1 cellular context compared by ENCODE assay signal in the genomic region with DNA sequence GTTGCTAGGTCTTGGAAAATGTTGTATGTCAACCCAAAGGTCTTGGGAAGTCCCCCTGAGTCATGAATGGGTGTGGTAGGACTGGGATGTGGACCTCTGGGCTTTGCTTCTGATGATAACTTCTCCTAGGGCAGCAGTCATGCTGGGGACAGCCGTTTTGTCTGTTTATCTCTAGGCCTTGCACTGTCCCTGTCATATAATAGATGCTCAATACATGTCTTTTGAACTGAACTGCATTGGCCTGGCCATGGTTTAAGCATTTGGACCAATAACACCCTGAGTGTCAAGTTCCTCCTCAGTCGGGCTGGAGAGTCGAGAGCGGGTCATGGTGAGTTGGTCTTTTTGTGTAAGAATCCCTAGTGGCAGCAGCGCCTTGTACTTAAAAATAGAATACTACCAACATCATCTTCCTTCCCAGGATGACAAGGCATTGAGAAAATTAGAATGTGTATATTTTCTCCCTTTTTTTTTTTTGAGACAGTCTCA.
TF ChIP-seq lines count a peak whose summit lies in the region.

No MANE protein-coding gene starts in this region.

TF ChIP-seq in K562, 482 proteins besides CTCF, POLR2A, EP300 and RAD21 (continued from another document and continues in another):
- TF ChIP-seq, protein P1, sequence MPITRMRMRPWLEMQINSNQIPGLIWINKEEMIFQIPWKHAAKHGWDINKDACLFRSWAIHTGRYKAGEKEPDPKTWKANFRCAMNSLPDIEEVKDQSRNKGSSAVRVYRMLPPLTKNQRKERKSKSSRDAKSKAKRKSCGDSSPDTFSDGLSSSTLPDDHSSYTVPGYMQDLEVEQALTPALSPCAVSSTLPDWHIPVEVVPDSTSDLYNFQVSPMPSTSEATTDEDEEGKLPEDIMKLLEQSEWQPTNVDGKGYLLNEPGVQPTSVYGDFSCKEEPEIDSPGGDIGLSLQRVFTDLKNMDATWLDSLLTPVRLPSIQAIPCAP (CRISPR knock-in tag; IDR thresholded peaks at IDR 0.05; ENCODE audit: borderline replicate concordance) = no peak
- TF ChIP-seq ADNP (tag; IDR thresholded peaks at IDR 0.05) (no peak), NR2C1 (IDR thresholded peaks at IDR 0.05) (no peak), NR2C1 (tag; IDR thresholded peaks at IDR 0.05) (no peak), CHD4 (IDR thresholded peaks at IDR 0.05; ENCODE audit: insufficient read depth, insufficient replicate concordance, low read depth, low read length, poor library complexity, severe bottlenecking) (no peak), AFF1 (IDR thresholded peaks at IDR 0.05; ENCODE audit: low read depth in 1 of 2, partially characterized antibody in 2 of 2) (no peak), ZBTB26 (CRISPR knock-in tag; IDR thresholded peaks at IDR 0.05) (no peak), HDAC2 (IDR thresholded peaks at IDR 0.05) (peak; percentile 85), PPARD (CRISPR knock-in tag; IDR thresholded peaks at IDR 0.05) (no peak), ELF4 (CRISPR knock-in tag; IDR thresholded peaks at IDR 0.05) (no peak), BMI1 (IDR thresholded peaks at IDR 0.05; ENCODE audit: low read length) (no peak), CREB3 (tag; conservative IDR thresholded peaks at IDR 0.05; ENCODE audit: low read depth) (peak; percentile 17; the same call in 1 of the 2 replicates), NKRF (IDR thresholded peaks at IDR 0.05; ENCODE audit: borderline replicate concordance) (no peak), ZNF740 (CRISPR knock-in tag; IDR thresholded peaks at IDR 0.05) (no peak), ZNF740 (tag; IDR thresholded peaks at IDR 0.05) (no peak), KLF16 (IDR thresholded peaks at IDR 0.05) (no peak; the same call in 1 of the 2 replicates), PHF20 (IDR thresholded peaks at IDR 0.05; ENCODE audit: partially characterized antibody) (no peak), MNT (conservative IDR thresholded peaks at IDR 0.05) (peak; percentile 56 to 75; a peak in 3 of 4 replicates), RHOXF2B (CRISPR knock-in tag; conservative IDR thresholded peaks at IDR 0.05) (no peak), SAFB2 (IDR thresholded peaks at IDR 0.05; ENCODE audit: borderline replicate concordance, low read depth, low read length, severe bottlenecking) (no peak), ELF2 (CRISPR knock-in tag; IDR thresholded peaks at IDR 0.05) (no peak), E2F5 (CRISPR knock-in tag; IDR thresholded peaks at IDR 0.05) (no peak), MEIS2 (IDR thresholded peaks at IDR 0.05; ENCODE audit: partially characterized antibody) (peak; percentile 47), MIER1 (IDR thresholded peaks at IDR 0.05; ENCODE audit: low read depth) (no peak), ZNF77 (CRISPR knock-in tag; IDR thresholded peaks at IDR 0.05) (no peak), NFYB (IDR thresholded peaks at IDR 0.05; ENCODE audit: extremely low read depth, insufficient read length) (no peak), ELF1 (tag; IDR thresholded peaks at IDR 0.05) (no peak), JUN (IDR thresholded peaks at IDR 0.05; ENCODE audit: borderline replicate concordance, low read depth, low read length) (no peak), JUN (CRISPR knock-in tag; IDR thresholded peaks at IDR 0.05; ENCODE audit: borderline replicate concordance) (no peak), EP400 (IDR thresholded peaks at IDR 0.05) (0 out of 2 replicates have a peak, but pooled peaks have one; percentile 26), GTF2E2 (tag; IDR thresholded peaks at IDR 0.05) (no peak), GATAD2A (IDR thresholded peaks at IDR 0.05) (no peak), HNRNPLL (IDR thresholded peaks at IDR 0.05; ENCODE audit: low read depth, low read length, poor library complexity, severe bottlenecking) (no peak), TFE3 (CRISPR knock-in tag; IDR thresholded peaks at IDR 0.05) (no peak), MAZ (CRISPR knock-in tag; conservative IDR thresholded peaks at IDR 0.05 in 1 of 2, IDR thresholded peaks at IDR 0.05 in 1 of 2) (no peak), ZNF134 (CRISPR knock-in tag; conservative IDR thresholded peaks at IDR 0.05) (no peak), RBBP5 (IDR thresholded peaks at IDR 0.05; ENCODE audit: borderline replicate concordance, insufficient read depth, low read length, poor library complexity, severe bottlenecking) (no peak), BRD9 (IDR thresholded peaks at IDR 0.05; ENCODE audit: low read depth, partially characterized antibody) (no peak), MCM7 (IDR thresholded peaks at IDR 0.05) (no peak)
- TF ChIP-seq, protein P2, sequence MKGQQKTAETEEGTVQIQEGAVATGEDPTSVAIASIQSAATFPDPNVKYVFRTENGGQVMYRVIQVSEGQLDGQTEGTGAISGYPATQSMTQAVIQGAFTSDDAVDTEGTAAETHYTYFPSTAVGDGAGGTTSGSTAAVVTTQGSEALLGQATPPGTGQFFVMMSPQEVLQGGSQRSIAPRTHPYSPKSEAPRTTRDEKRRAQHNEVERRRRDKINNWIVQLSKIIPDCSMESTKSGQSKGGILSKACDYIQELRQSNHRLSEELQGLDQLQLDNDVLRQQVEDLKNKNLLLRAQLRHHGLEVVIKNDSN (CRISPR knock-in tag; IDR thresholded peaks at IDR 0.05) = no peak
- TF ChIP-seq, protein P3, sequence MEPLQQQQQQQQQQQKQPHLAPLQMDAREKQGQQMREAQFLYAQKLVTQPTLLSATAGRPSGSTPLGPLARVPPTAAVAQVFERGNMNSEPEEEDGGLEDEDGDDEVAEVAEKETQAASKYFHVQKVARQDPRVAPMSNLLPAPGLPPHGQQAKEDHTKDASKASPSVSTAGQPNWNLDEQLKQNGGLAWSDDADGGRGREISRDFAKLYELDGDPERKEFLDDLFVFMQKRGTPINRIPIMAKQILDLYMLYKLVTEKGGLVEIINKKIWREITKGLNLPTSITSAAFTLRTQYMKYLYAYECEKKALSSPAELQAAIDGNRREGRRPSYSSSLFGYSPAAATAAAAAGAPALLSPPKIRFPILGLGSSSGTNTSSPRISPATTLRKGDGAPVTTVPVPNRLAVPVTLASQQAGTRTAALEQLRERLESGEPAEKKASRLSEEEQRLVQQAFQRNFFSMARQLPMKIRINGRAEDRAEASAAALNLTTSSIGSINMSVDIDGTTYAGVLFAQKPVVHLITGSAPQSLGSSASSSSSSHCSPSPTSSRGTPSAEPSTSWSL (CRISPR knock-in tag; IDR thresholded peaks at IDR 0.05; ENCODE audit: borderline replicate concordance) = no peak
